In the genomic region with DNA sequence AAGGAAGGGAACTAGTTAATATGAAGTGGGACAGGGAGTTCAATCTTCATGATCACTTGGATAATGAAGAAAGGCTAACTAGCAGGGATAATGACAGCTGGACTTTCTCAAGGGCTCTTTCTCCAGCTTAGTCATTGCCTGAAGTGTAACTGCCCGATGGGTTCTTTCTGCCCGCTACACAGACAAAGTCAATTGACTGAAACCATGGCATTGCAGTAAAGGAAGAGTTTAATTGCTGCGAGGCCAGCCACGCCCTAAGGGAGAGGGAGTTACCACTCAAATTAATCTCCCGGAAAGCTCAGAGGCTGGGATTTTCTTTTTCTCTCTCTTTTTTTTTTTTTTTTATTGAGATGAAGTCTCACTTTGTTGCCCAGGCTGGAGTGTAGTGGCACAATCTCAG, we compare ENCODE assay signal across 22 cellular contexts. TPM values are rescaled to one million over a fixed set of nuclear protein-coding genes. Genes with fewer than 3 reads are reported as not detected.
A peak's percentile ranks its signal among the peaks of the same experiment; 100 is the strongest.
DNase-seq lines count a peak whose midpoint lies in the region; ATAC-seq, FAIRE-seq and TF ChIP-seq lines count a peak whose summit lies in the region.
"Had no signal": no experiment of that assay in that cellular context is flagged by ENCODE, and none has a peak within 500 bp of the region (broad histone marks: within the 10 kb centered on the region; RNA-seq: fewer than 3 reads in every experiment).

No MANE protein-coding gene starts in this region.

- intact Hi-C loops in sigmoid colon (cut with DNase I): loop anchor here (5.0 kb wide), 1 partner anchor 34 kb away; no protein-coding TSS in a partner anchor

- no peaks in the 10 kb centered on the region for H3K36me3 ChIP-seq in HEK293 (ENCODE audit: control insufficient read depth in 2 of 2, insufficient read depth in 1 of 2, low read length in 2 of 2)
- no peaks in the 10 kb centered on the region for H3K36me3 ChIP-seq in sigmoid colon
- H3K36me3 ChIP-seq: tibial nerve had no signal

- H3K4me3 ChIP-seq in HEK293 (ENCODE audit: low read depth, low read length) (no peak overlapping the region), sigmoid colon (no peak overlapping the region)
- H3K4me3 ChIP-seq: skin epidermis, tibial nerve had no signal

- no peak for ATAC-seq in GM21717 (IDR thresholded peaks at IDR 0.05; ENCODE audit: unreplicated experiment)
- ATAC-seq in HG02970 (IDR thresholded peaks at IDR 0.05; ENCODE audit: low FRiP score, unreplicated experiment): no peak
- no peak for ATAC-seq in GM19395 (IDR thresholded peaks at IDR 0.05; ENCODE audit: unreplicated experiment)
- ATAC-seq: activated CD4-positive, CD25-positive, alpha-beta regulatory T cell treated with anti-CD3 and anti-CD28 coated beads, Interleukin-2, amount 50 U/mL, for 24 hours; activated CD8-positive, alpha-beta memory T cell treated with anti-CD3 and anti-CD28 coated beads, Interleukin-2, amount 10 ng/mL, durations not matched to agents 7 days and 5 days; stimulated activated effector memory CD8-positive, alpha-beta T cell treated with anti-CD3 and anti-CD28 coated beads, Interleukin-12 subunit alpha, Interleukin-12 subunit beta, amount 100 ng/mL, for 72 hours had no signal

- H3K9me3 ChIP-seq in HEK293 (ENCODE audit: control insufficient read depth, insufficient read depth, low read depth, low read length) (no peaks in the 10 kb centered on the region), sigmoid colon (no peaks in the 10 kb centered on the region)
- H3K9me3 ChIP-seq: tibial nerve had no signal

- no peak for TF ChIP-seq POLR2A in sigmoid colon (IDR thresholded peaks at IDR 0.05)

- no peaks in the 10 kb centered on the region for H3K4me1 ChIP-seq in HEK293 (ENCODE audit: control insufficient read depth, insufficient read depth, low read length)
- H3K4me1 ChIP-seq in sigmoid colon: peaks cover 0 to 22% (median 18%) of the 10 kb centered on the region in 4 donors
- H3K4me1 ChIP-seq: tibial nerve had no signal

- FAIRE-seq in RCC 7860 (lab: Jason Lieb, UNC): peak; percentile 68
- FAIRE-seq: frontal cortex, H1 had no signal

- no peak for TF ChIP-seq EP300 in sigmoid colon (IDR thresholded peaks at IDR 0.05)

- H3K27me3 ChIP-seq in sigmoid colon: no peaks in the 10 kb centered on the region
- H3K27me3 ChIP-seq: tibial nerve had no signal

- WGBS in sigmoid colon, 2 donors: 17 to 51% methylated on average over 5 of the region's 5 CpGs

- H3K27ac ChIP-seq in HEK293 (ENCODE audit: extremely low read depth, low read depth, low read length): no peak overlapping the region
- peak overlapping the region in 3 of 4 donors; percentile 71 to 72 (median 72) for H3K27ac ChIP-seq in sigmoid colon
- H3K27ac ChIP-seq: C4-2B, tibial nerve had no signal

- TF ChIP-seq CTCF in HEK293 (tag by site-specific recombination; IDR thresholded peaks at IDR 0.05) (no peak), sigmoid colon (IDR thresholded peaks at IDR 0.05) (no peak)

- CTCF ChIA-PET in HEK293 (lab: Yijun Ruan, JAX): interaction anchor here (3.6 kb wide), 1 partner anchor 16 kb away, joined by 12 read pairs; no protein-coding TSS in a partner anchor

- DNase-seq in RCC 7860 (ENCODE audit: low spot score) (no peak), foreskin melanocyte (peak; percentile 62), sigmoid colon (no peak), activated gamma-delta T cell treated with Interleukin-2 at 50 U/mL for 16 hours (no peak)
- DNase-seq: activated CD8-positive, alpha-beta memory T cell treated with anti-CD3 and anti-CD28 coated beads, Interleukin-2, amount 10 ng/mL, durations not matched to agents 7 days and 5 days; activated gamma-delta T cell; effector CD8-positive, alpha-beta T cell; NCI-H2029; SHP77 treated with DMSO at 0.1 percent for 48 hours had no signal

- POLR2A ChIA-PET in HEK293 (lab: Yijun Ruan, JAX): no interaction called here

TF ChIP-seq in HEK293, 187 proteins besides CTCF, POLR2A, EP300 and RAD21:
- TF ChIP-seq ZNF701 (tag by site-specific recombination; IDR thresholded peaks at IDR 0.05): no peak
- peak; percentile 70 for TF ChIP-seq KLF1 (tag by site-specific recombination; IDR thresholded peaks at IDR 0.05)
- TF ChIP-seq ZNF623 (tag by site-specific recombination; IDR thresholded peaks at IDR 0.05): no peak
TF ChIP-seq in HEK293: peak in this region for 1.

RNA-seq across cellular contexts. Expression of gene SLC2A5, which starts 16.6 kb away (rescaled TPM):
- total RNA-seq in sigmoid colon: 1 to 10 TPM; 3.5 to 9.1 (median 5.5) TPM
- 1 to 10 TPM; 1.4 to 4.9 (median 1.8) TPM for polyA plus RNA-seq in sigmoid colon
- total RNA-seq: activated CD8-positive, alpha-beta memory T cell treated with anti-CD3 and anti-CD28 coated beads, Interleukin-2, amount 10 ng/mL, durations not matched to agents 7 days and 5 days; H1 had no signal

RNA-seq across cellular contexts. Expression of gene GPR157, which starts 42.8 kb away (rescaled TPM):
- 1 to 10 TPM; 1.6 to 2.8 (median 1.7) TPM for total RNA-seq in sigmoid colon
- polyA plus RNA-seq in sigmoid colon: 1 to 10 TPM in 2 of 3 donors, under 1 TPM in 1; 0.92 to 3.7 (median 1.8) TPM

RNA-seq across cellular contexts. Expression of gene SLC2A7, which starts 59.8 kb away (rescaled TPM):
- total RNA-seq in sigmoid colon: not detected
- under 1 TPM in 1 of 3 donors, not detected in 2; 0.06 TPM for polyA plus RNA-seq in sigmoid colon
- total RNA-seq: activated CD8-positive, alpha-beta memory T cell treated with anti-CD3 and anti-CD28 coated beads, Interleukin-2, amount 10 ng/mL, durations not matched to agents 7 days and 5 days; frontal cortex; H1; lung microvascular endothelial cell; T-helper 2 cell treated with Interferon-gamma antibody and Interleukin-4, amounts not matched to agents 100 ng/mL and 5 ng/mL, for 36 hours; tibial nerve had no signal
- polyA plus RNA-seq: H1 had no signal
